21 cellular contexts compared by ENCODE assay signal in the genomic region with DNA sequence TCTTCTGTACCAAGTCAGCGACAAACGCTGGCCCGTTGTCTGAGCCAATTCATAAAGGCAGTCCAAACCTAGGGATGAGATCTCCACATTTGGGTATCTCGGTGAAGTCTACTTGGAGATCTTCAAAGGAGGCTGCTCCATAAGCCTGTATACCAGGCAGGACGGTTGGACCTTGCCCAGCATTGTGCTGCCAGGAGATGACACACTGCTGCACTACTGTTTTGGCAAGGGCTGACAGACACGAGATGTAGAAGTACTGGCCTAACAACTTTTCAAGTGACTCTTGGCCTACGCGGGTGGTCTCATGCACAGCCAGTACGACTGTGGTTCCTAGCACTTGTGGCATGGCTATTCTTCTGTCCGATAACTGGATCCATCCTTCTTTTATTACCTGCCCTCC.
"Had no signal": no experiment of that assay in that cellular context is flagged by ENCODE, and none has a peak within 500 bp of the region (broad histone marks: within the 10 kb centered on the region; RNA-seq: fewer than 3 reads in every experiment).

No MANE protein-coding gene starts in this region.

- H3K27ac ChIP-seq: coronary artery, heart right ventricle, left ventricle myocardium inferior, neutrophil, right atrium auricular region, suprapubic skin, thyroid gland, uterus had no signal

- FAIRE-seq: frontal cortex, keratinocyte, small intestine had no signal

- H3K36me3 ChIP-seq: heart right ventricle, left ventricle myocardium inferior, neutrophil, right atrium auricular region, suprapubic skin, thyroid gland, uterus had no signal

- H3K9me3 ChIP-seq: right atrium auricular region, thyroid gland, uterus had no signal

- H3K27me3 ChIP-seq: right atrium auricular region, suprapubic skin, thyroid gland, uterus had no signal

- H3K4me1 ChIP-seq: left ventricle myocardium inferior, suprapubic skin, thyroid gland, uterus had no signal

- H3K4me3 ChIP-seq: coronary artery, heart right ventricle, left ventricle myocardium inferior, lung, right atrium auricular region, suprapubic skin, thyroid gland, uterus had no signal

- ATAC-seq: heart right ventricle; stimulated activated effector memory CD8-positive, alpha-beta T cell treated with anti-CD3 and anti-CD28 coated beads, Interleukin-12 subunit alpha, Interleukin-12 subunit beta, amount 100 ng/mL, for 72 hours; stimulated activated naive CD8-positive, alpha-beta T cell treated with anti-CD3 and anti-CD28 coated beads, Interleukin-15, Interleukin-2, amounts not matched to agents 100 U/mL and 50 U/mL, for 24 hours had no signal

- DNase-seq: effector CD4-positive, alpha-beta T cell; heart right ventricle; hypothalamus; left ventricle myocardium inferior; mesenchymal stem cell; midbrain; naive B cell; small intestine; stimulated activated CD4-positive, alpha-beta T cell treated with anti-CD3 and anti-CD28 coated beads, Interleukin-4, amount 100 ng/mL, for 1 hour; stimulated activated CD8-positive, alpha-beta memory T cell treated with anti-CD3 and anti-CD28 coated beads, Interleukin-4, amount 100 ng/mL, for 48 hours; stimulated activated naive CD8-positive, alpha-beta T cell treated with anti-CD3 and anti-CD28 coated beads, Interleukin-15, Interleukin-2, amounts not matched to agents 100 U/mL and 50 U/mL, for 24 hours; thyroid gland; uterus had no signal
